8 cellular contexts compared by ENCODE assay signal in genomic region chr18:3411854-3412268, GRCh38. TPM values are rescaled to one million over a fixed set of nuclear protein-coding genes. Genes with fewer than 3 reads are reported as not detected.
DNase-seq lines count a peak whose midpoint lies in the region; ATAC-seq and TF ChIP-seq lines count a peak whose summit lies in the region.

No MANE protein-coding gene starts in this region.

- H3K9me3 ChIP-seq in Panc1 (ENCODE audit: control insufficient read depth, insufficient read depth, low read depth, low read length) = no peaks in the 10 kb centered on the region
- no peaks in the 10 kb centered on the region for H3K9me3 ChIP-seq in adipocyte (ENCODE audit: control insufficient read depth, low read length)
- no peaks in the 10 kb centered on the region for H3K9me3 ChIP-seq in stomach

- H3K27me3 ChIP-seq in Panc1 (ENCODE audit: control insufficient read depth, insufficient read depth, low read length) = no peaks in the 10 kb centered on the region
- no peaks in the 10 kb centered on the region for H3K27me3 ChIP-seq in adipocyte (replicated peaks; ENCODE audit: control insufficient read depth, insufficient read depth, low read length)
- peaks cover 0 to 11% (median 0%) of the 10 kb centered on the region in 3 donors for H3K27me3 ChIP-seq in stomach

- ATAC-seq in Panc1 = 0 out of 2 replicates have a peak, but pooled peaks have one; percentile 16
- ATAC-seq in HG02938 (IDR thresholded peaks at IDR 0.05; ENCODE audit: unreplicated experiment) = no peak

- H3K4me1 ChIP-seq in Panc1 (ENCODE audit: control insufficient read depth, insufficient read depth, low read length) = peaks cover 42% of the 10 kb centered on the region
- no peaks in the 10 kb centered on the region for H3K4me1 ChIP-seq in adipocyte (ENCODE audit: control insufficient read depth, insufficient read depth, low read length)
- H3K4me1 ChIP-seq in stomach = peaks cover 0 to 16% (median 6%) of the 10 kb centered on the region in 4 donors

- WGBS in stomach, 5 donors = 9 to 18% (median 16%) methylated on average over 16 to 28 of the region's 28 CpGs

- no peak for DNase-seq in Panc1 (ENCODE audit: low read depth, low spot score)
- DNase-seq in adipocyte (ENCODE audit: low read depth) = peak; percentile 38
- peak; percentile 13 for DNase-seq in kidney tubule cell (ENCODE audit: low spot score)
- peak; percentile 66 for DNase-seq in stomach
- no peak for DNase-seq in NCI-H510A treated with DMSO at 0.1 percent for 48 hours (lab: John Stamatoyannopoulos, UW)
- no peak for DNase-seq in NCI-H2227 (lab: John Stamatoyannopoulos, UW; ENCODE audit: unreplicated experiment)
- no peak for DNase-seq in stimulated activated naive CD4-positive, alpha-beta T cell treated with Interleukin-2 at 50 U/mL for 16 hours (lab: John Stamatoyannopoulos, UW)

- no TSS peak for BruUV-seq in Panc1 (replicated peaks; lab: Mats Ljungman, UMichigan)

- no peaks in the 10 kb centered on the region for H3K36me3 ChIP-seq in Panc1 (ENCODE audit: control insufficient read depth, insufficient read depth, low read length)
- H3K36me3 ChIP-seq in adipocyte (ENCODE audit: control insufficient read depth, insufficient read depth, low read length, severe bottlenecking) = no peaks in the 10 kb centered on the region
- H3K36me3 ChIP-seq in stomach = no peaks in the 10 kb centered on the region

- H3K9ac ChIP-seq in adipocyte (ENCODE audit: low read length) = peak overlapping the region; percentile 83

- POLR2A ChIA-PET in Panc1 (lab: Charles Lee) = interaction anchor here (1.0 kb wide), 1 partner anchor 12 kb away, joined by 3 read pairs; no protein-coding TSS in a partner anchor

- intact Hi-C loops in Panc1 (cut with micrococcal nuclease; ENCODE audit: unreplicated experiment) (no loop called here), stomach (cut with DNase I; ENCODE audit: low total_unique reads) (no loop called here)

- CTCF ChIA-PET in Panc1 (lab: Charles Lee) = no interaction called here

- TF ChIP-seq POLR2A in stomach (IDR thresholded peaks at IDR 0.05) = no peak

- in situ Hi-C loops in Panc1 (cut with HindIII; ENCODE audit: low pct_unique_long_range_greater_than_20kb, low sequenced_read_pairs) = no loop called here

- no peak for TF ChIP-seq EP300 in stomach (IDR thresholded peaks at IDR 0.05)

- H3K4me3 ChIP-seq in Panc1 (ENCODE audit: low read depth in 2 of 2, low read length in 2 of 2) (peak overlapping the region; percentile 32 to 38), adipocyte (ENCODE audit: low read length) (peak overlapping the region; percentile 82), stomach (peak overlapping the region; percentile 24 to 41 (median 38))

- H3K27ac ChIP-seq in Panc1 (ENCODE audit: low read length) (peak overlapping the region; percentile 93), stomach (peak overlapping the region; percentile 48 to 75 (median 66))

- no peak for TF ChIP-seq CTCF in Panc1 (IDR thresholded peaks at IDR 0.05)
- TF ChIP-seq CTCF in stomach (IDR thresholded peaks at IDR 0.05) = no peak

RNA-seq across cellular contexts. Expression of gene TGIF1, which starts 38.1 kb away (rescaled TPM):
- total RNA-seq in Panc1 (2021; ENCODE audit: unreplicated experiment) (171 TPM), stomach (10 to 100 TPM; 18.7 to 87.6 (median 52.5) TPM)
- polyA plus RNA-seq in Panc1 (2012; ENCODE audit: insufficient read length) = 131 TPM
- polyA plus RNA-seq in stomach = 10 to 100 TPM; 51.5 to 65.3 (median 57.9) TPM

Comparison
In these comparisons a context has a peak if more than half of its experiments do, and no peak if none do; other contexts are left out.
1. DNase-seq: peak in adipocyte (single experiment), kidney tubule cell (single experiment) and stomach (single experiment); none in Panc1 (single experiment), NCI-H510A treated with DMSO at 0.1 percent for 48 hours (single experiment), NCI-H2227 (single experiment) and stimulated activated naive CD4-positive, alpha-beta T cell treated with Interleukin-2 at 50 U/mL for 16 hours (single experiment).
2. Peak in every context shown above with its lines, with median percentiles within 50 percentile points of each other: H3K4me3 ChIP-seq.